Comparison of ENCODE assay signal across 9 cellular contexts in the genomic region with DNA sequence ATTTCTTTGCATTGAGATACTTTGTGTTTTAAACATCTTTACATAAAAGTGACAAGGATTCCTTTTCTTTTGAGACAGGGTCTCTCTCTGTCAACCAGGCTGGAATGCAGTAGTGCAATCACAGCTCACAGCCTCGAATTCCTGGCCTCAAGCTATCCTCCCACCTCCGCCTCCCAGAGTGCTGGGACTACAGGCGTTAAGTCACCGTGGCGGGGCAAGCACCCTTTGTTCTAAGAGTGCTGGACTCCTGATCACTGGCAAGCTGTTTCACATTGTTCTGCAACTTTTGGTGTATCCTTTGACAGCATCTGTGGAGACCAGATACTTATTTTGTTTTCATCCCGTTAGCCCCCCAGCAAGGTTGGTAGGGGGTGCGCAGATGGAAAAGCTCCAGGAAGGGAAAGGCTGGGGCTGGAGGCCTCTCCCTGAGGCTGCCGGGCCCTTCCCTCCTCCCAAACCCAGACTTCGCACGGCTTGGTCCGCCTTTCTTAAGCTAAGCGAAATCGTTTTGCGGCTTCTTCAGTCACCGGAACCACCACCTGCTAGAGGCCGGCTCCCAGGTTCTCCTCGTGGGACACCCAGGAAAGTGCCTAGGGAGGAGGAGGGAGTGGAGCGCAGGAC. TPM values are rescaled to one million over a fixed set of nuclear protein-coding genes. Genes with fewer than 3 reads are reported as not detected.
DNase-seq lines count a peak whose midpoint lies in the region; ATAC-seq and TF ChIP-seq lines count a peak whose summit lies in the region.
"Had no signal": no experiment of that assay in that cellular context is flagged by ENCODE, and none has a peak within 500 bp of the region (broad histone marks: within the 10 kb centered on the region; RNA-seq: fewer than 3 reads in every experiment).

No MANE protein-coding gene starts in this region.

- H3K27me3 ChIP-seq in left ventricle myocardium inferior (ENCODE audit: low read depth) = peaks cover 32% of the 10 kb centered on the region
- peaks cover 26 to 31% of the 10 kb centered on the region in 2 donors for H3K27me3 ChIP-seq in duodenal mucosa (ENCODE audit: control insufficient read depth in 1 of 2, insufficient read depth in 2 of 2, low read length in 2 of 2)
- H3K27me3 ChIP-seq in muscle layer of colon (ENCODE audit: control insufficient read depth in 1 of 2, insufficient read depth in 2 of 2, low read length in 2 of 2) = peaks cover 9 to 38% of the 10 kb centered on the region in 2 donors
- no peaks in the 10 kb centered on the region for H3K27me3 ChIP-seq in aorta (ENCODE audit: control insufficient read depth in 1 of 2, insufficient read depth in 2 of 2, low read length in 1 of 2)

- 27 to 28% methylated on average over 18 of the region's 18 CpGs for WGBS in aorta, 2 donors

- H3K27ac ChIP-seq in left ventricle myocardium inferior (replicated peaks) (peak overlapping the region; percentile 68), duodenal mucosa (ENCODE audit: low read depth, low read length) (no peak overlapping the region), muscle layer of colon (ENCODE audit: low read depth, low read length) (no peak overlapping the region), aorta (ENCODE audit: low read depth in 1 of 2, low read length in 2 of 2) (no peak overlapping the region)

- H3K36me3 ChIP-seq in left ventricle myocardium inferior (no peaks in the 10 kb centered on the region), duodenal mucosa (ENCODE audit: control insufficient read depth in 1 of 2, insufficient read depth in 2 of 2, low read length in 2 of 2) (no peaks in the 10 kb centered on the region), muscle layer of colon (ENCODE audit: insufficient read depth, low read length) (no peaks in the 10 kb centered on the region), aorta (ENCODE audit: control insufficient read depth in 1 of 2, insufficient read depth in 2 of 2, low read length in 1 of 2) (no peaks in the 10 kb centered on the region)

- H3K9ac ChIP-seq in duodenal mucosa (ENCODE audit: low read depth in 1 of 2, low read length in 2 of 2) (peak overlapping the region; percentile 54 to 63), muscle layer of colon (ENCODE audit: low read length) (no peak overlapping the region)

- ATAC-seq in Right ventricle myocardium inferior (no peak), aorta (ENCODE audit: low FRiP score) (no peak)

- intact Hi-C loops in left ventricle myocardium inferior (cut with micrococcal nuclease) = no loop called here
- intact Hi-C loops in Right ventricle myocardium inferior (cut with DNase I) = no loop called here
- intact Hi-C loops in aorta (cut with DNase I) = no loop called here

- no peaks in the 10 kb centered on the region for H3K9me3 ChIP-seq in left ventricle myocardium inferior (replicated peaks)
- H3K9me3 ChIP-seq in duodenal mucosa (ENCODE audit: control insufficient read depth in 1 of 2, low read length in 2 of 2) = no peaks in the 10 kb centered on the region
- H3K9me3 ChIP-seq in muscle layer of colon (ENCODE audit: low read length) = no peaks in the 10 kb centered on the region
- no peaks in the 10 kb centered on the region for H3K9me3 ChIP-seq in aorta (ENCODE audit: control insufficient read depth, low read length)

- no peak for TF ChIP-seq CTCF in left ventricle myocardium inferior (IDR thresholded peaks at IDR 0.05; ENCODE audit: borderline replicate concordance)

- H3K4me1 ChIP-seq in left ventricle myocardium inferior (peaks cover 29% of the 10 kb centered on the region), duodenal mucosa (ENCODE audit: control insufficient read depth in 1 of 2, insufficient read depth in 2 of 2, low read length in 2 of 2) (peaks cover 4 to 11% of the 10 kb centered on the region in 2 donors), muscle layer of colon (ENCODE audit: insufficient read depth, low read length) (no peaks in the 10 kb centered on the region), aorta (ENCODE audit: control insufficient read depth in 1 of 2, insufficient read depth in 2 of 2, low read length in 2 of 2) (no peaks in the 10 kb centered on the region)

- H3K4me3 ChIP-seq in left ventricle myocardium inferior (peak overlapping the region; percentile 82), duodenal mucosa (ENCODE audit: low read depth in 1 of 2, low read length in 2 of 2) (peak overlapping the region; percentile 65 to 72), muscle layer of colon (ENCODE audit: low read depth in 1 of 2, low read length in 2 of 2) (peak overlapping the region; percentile 44 to 49), aorta (ENCODE audit: low read length in 2 of 2) (peak overlapping the region; percentile 42 to 48)

- DNase-seq in left ventricle myocardium inferior (no peak), Right ventricle myocardium inferior (ENCODE audit: missing footprints) (no peak), aorta (no peak), superior temporal gyrus (ENCODE audit: extremely low spot score) (no peak), SIG-M5 (lab: John Stamatoyannopoulos, UW) (no peak)
- DNase-seq in stimulated activated CD4-positive, alpha-beta T cell treated with anti-CD3 and anti-CD28 coated beads, Interleukin-12 subunit alpha, Interleukin-12 subunit beta, amount 100 ng/mL, for 4 hours = no peak
- DNase-seq: activated CD4-positive, alpha-beta T cell treated with anti-CD3 and anti-CD28 coated beads for 4 hours had no signal

RNA-seq across cellular contexts. Expression of gene ST6GALNAC2, which starts 1.1 kb away (rescaled TPM):
- total RNA-seq in left ventricle myocardium inferior (4.3 TPM), Right ventricle myocardium inferior (5.7 TPM), aorta (1 to 10 TPM; 2.5 to 7.6 TPM)
- polyA plus RNA-seq in aorta = 1 to 10 TPM in 1 of 2 donors, not detected in 1; 2.0 TPM

RNA-seq across cellular contexts. Expression of gene PRCD, which starts 44.7 kb away (rescaled TPM):
- total RNA-seq in left ventricle myocardium inferior (3.9 TPM), Right ventricle myocardium inferior (3.4 TPM), aorta (1 to 10 TPM; 1.2 to 8.6 TPM)
- not detected for polyA plus RNA-seq in aorta

RNA-seq across cellular contexts. Expression of gene CYGB, which starts 47.0 kb away (rescaled TPM):
- total RNA-seq in left ventricle myocardium inferior (24.1 TPM), Right ventricle myocardium inferior (38.2 TPM), aorta (10 to 100 TPM; 22.4 to 26.6 TPM)
- polyA plus RNA-seq in aorta = 1 to 10 TPM in 1 of 2 donors, under 1 TPM in 1; 0.95 to 2.1 TPM

RNA-seq across cellular contexts. Expression of gene ST6GALNAC1, which starts 59.0 kb away (rescaled TPM):
- total RNA-seq in left ventricle myocardium inferior = 3.1 TPM
- total RNA-seq in Right ventricle myocardium inferior = 6.1 TPM
- total RNA-seq in aorta = 1 to 10 TPM; 1.1 to 2.3 TPM
- 1 to 10 TPM; 1.6 to 9.4 TPM for polyA plus RNA-seq in aorta
